1 cellular context compared by ENCODE assay signal in genomic region chr14:69392481-69392880, GRCh38.
TF ChIP-seq lines count a peak whose summit lies in the region.

No MANE protein-coding gene starts in this region.

TF ChIP-seq in GM12878, 131 proteins besides CTCF, POLR2A, EP300 and RAD21 (continued from another document):
- no peak for TF ChIP-seq IRF3 (IDR thresholded peaks at IDR 0.05)
- TF ChIP-seq ZNF687 (IDR thresholded peaks at IDR 0.05) = peak; percentile 87
- TF ChIP-seq SMAD1 (IDR thresholded peaks at IDR 0.05; ENCODE audit: low read depth, partially characterized antibody) = peak; percentile 39
- no peak for TF ChIP-seq PML (IDR thresholded peaks at IDR 0.05; ENCODE audit: low read length)
- TF ChIP-seq MTA3 (IDR thresholded peaks at IDR 0.05; ENCODE audit: borderline replicate concordance, low read length) = peak; percentile 1; the same call in 1 of the 2 replicates
- no peak for TF ChIP-seq HSF1 (IDR thresholded peaks at IDR 0.05; ENCODE audit: low read depth, low read length)
- no peak for TF ChIP-seq E4F1 (IDR thresholded peaks at IDR 0.05; ENCODE audit: borderline replicate concordance, partially characterized antibody)
- peak; percentile 67 for TF ChIP-seq ATF7 (IDR thresholded peaks at IDR 0.05; ENCODE audit: low read depth)
- no peak for TF ChIP-seq BRCA1 (IDR thresholded peaks at IDR 0.05; ENCODE audit: low read depth, low read length)
- TF ChIP-seq IKZF2 (IDR thresholded peaks at IDR 0.05) = peak in 1 of 2 experiments; percentile 75; a peak in 2 of 4 replicates
- peak in 1 of 2 experiments; percentile 33; a peak in 1 of 4 replicates for TF ChIP-seq BHLHE40 (IDR thresholded peaks at IDR 0.05; ENCODE audit: borderline replicate concordance in 1 of 2, low read depth in 2 of 2, low read length in 1 of 2)
- TF ChIP-seq SKIL (IDR thresholded peaks at IDR 0.05; ENCODE audit: low read depth, poor library complexity, severe bottlenecking) = peak; percentile 25
- TF ChIP-seq CBFB (IDR thresholded peaks at IDR 0.05; ENCODE audit: low read depth) = no peak
- TF ChIP-seq FOXM1 (IDR thresholded peaks at IDR 0.05; ENCODE audit: low read depth, low read length) = no peak
- no peak for TF ChIP-seq ESRRA (IDR thresholded peaks at IDR 0.05; ENCODE audit: low read length)
- peak; percentile 46 for TF ChIP-seq RELA (IDR thresholded peaks at IDR 0.05; ENCODE audit: borderline replicate concordance, partially characterized antibody)
- peak; percentile 74 for TF ChIP-seq RELB (IDR thresholded peaks at IDR 0.05; ENCODE audit: low read depth)
